19 cellular contexts compared by ENCODE assay signal in the genomic region with DNA sequence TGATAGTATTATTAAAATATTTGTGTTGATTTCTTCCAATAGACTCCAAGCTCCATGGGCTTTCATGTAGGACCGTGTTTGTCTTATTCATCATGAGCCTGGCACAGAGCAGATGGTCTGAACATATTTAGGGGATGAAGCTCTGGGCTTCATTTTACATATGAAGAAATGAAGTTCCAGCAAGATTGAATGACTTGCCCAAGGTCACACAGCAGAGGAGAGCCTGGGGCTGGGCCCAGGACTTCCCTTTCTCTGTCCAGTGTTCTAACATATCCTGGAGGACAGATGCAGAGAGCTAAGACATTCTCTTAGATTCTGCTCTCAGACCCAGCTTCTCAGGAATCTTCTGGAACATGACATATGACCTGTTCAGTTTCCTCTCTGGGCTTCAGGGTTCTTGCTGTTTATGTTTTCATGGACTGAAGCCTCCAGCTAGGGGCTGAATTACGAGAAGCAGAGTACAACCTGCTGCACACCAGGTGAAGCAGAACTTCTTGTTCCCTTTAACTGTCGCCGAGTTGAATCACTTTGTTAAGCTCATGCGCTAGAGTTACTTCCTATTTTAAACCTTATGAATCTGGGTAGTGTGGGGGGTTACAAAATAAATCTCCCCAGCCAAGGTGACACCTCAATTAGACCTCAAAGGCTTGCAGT. TPM values are rescaled to one million over a fixed set of nuclear protein-coding genes. Genes with fewer than 3 reads are reported as not detected.
DNase-seq lines count a peak whose midpoint lies in the region; ATAC-seq and TF ChIP-seq lines count a peak whose summit lies in the region.
"Had no signal": no experiment of that assay in that cellular context is flagged by ENCODE, and none has a peak within 500 bp of the region (broad histone marks: within the 10 kb centered on the region; RNA-seq: fewer than 3 reads in every experiment).

No MANE protein-coding gene starts in this region.

- no peak for TF ChIP-seq POLR2A in esophagus squamous epithelium (IDR thresholded peaks at IDR 0.05)

- DNase-seq in NOMO-1 treated with dmso at 0.1 percent for 144 hours (lab: John Stamatoyannopoulos, UW; ENCODE audit: unreplicated experiment), result peak; percentile 55
- DNase-seq in choroid plexus epithelial cell (ENCODE audit: low read depth), result peak; percentile 71
- peak; percentile 18 for DNase-seq in kidney tubule cell (ENCODE audit: low spot score)
- DNase-seq in smooth muscle cell (lab: John Stamatoyannopoulos, UW; ENCODE audit: unreplicated experiment), result no peak
- no peak for DNase-seq in esophagus squamous epithelium (lab: John Stamatoyannopoulos, UW)
- DNase-seq: AML-193, endodermal cell, left colon, MM.1S, mucosa of descending colon, NCI-H2081, NCI-H510A treated with DMSO at 0.1 percent for 48 hours, T-helper 9 cell had no signal

- H3K27me3 ChIP-seq in smooth muscle cell (ENCODE audit: low read depth), result no peaks in the 10 kb centered on the region
- no peaks in the 10 kb centered on the region for H3K27me3 ChIP-seq in esophagus squamous epithelium
- H3K27me3 ChIP-seq: SJSA1 had no signal

- ATAC-seq in HG02610 (IDR thresholded peaks at IDR 0.05; ENCODE audit: unreplicated experiment), result no peak
- ATAC-seq in GM18519 (IDR thresholded peaks at IDR 0.05; ENCODE audit: low FRiP score, unreplicated experiment), result no peak
- no peak for ATAC-seq in HG03571 (IDR thresholded peaks at IDR 0.05; ENCODE audit: unreplicated experiment)
- ATAC-seq: activated CD4-positive, CD25-positive, alpha-beta regulatory T cell treated with anti-CD3 and anti-CD28 coated beads, Interleukin-2, amount 50 U/mL, for 24 hours; HepG2 had no signal

- no peaks in the 10 kb centered on the region for H4K20me1 ChIP-seq in smooth muscle cell (ENCODE audit: low read depth)

- H3K4me1 ChIP-seq in smooth muscle cell (ENCODE audit: low read depth) (no peaks in the 10 kb centered on the region), esophagus squamous epithelium (no peaks in the 10 kb centered on the region)

- peak overlapping the region; percentile 73 for H3K27ac ChIP-seq in smooth muscle cell (ENCODE audit: low read depth)
- H3K27ac ChIP-seq in esophagus squamous epithelium, result no peak overlapping the region
- H3K27ac ChIP-seq: SJSA1 had no signal

- H3K4me3 ChIP-seq in choroid plexus epithelial cell (ENCODE audit: low read depth, low read length) (no peak overlapping the region), smooth muscle cell (no peak overlapping the region), esophagus squamous epithelium (no peak overlapping the region)
- H3K4me3 ChIP-seq: mucosa of descending colon, SJSA1 had no signal

- WGBS in smooth muscle cell (ENCODE audit: low lambda C conversion rate), result 84% methylated on average over 5 of the region's 5 CpGs
- 45 to 64% methylated on average over 5 of the region's 5 CpGs for WGBS in esophagus squamous epithelium, 2 donors

- no peak overlapping the region for H2AFZ ChIP-seq in smooth muscle cell (ENCODE audit: low read depth)

- H3F3A ChIP-seq in smooth muscle cell (ENCODE audit: low read depth), result no peaks in the 10 kb centered on the region

- no peaks in the 10 kb centered on the region for H3K36me3 ChIP-seq in smooth muscle cell (ENCODE audit: low read depth)
- no peaks in the 10 kb centered on the region for H3K36me3 ChIP-seq in esophagus squamous epithelium
- H3K36me3 ChIP-seq: SJSA1 had no signal

- no peaks in the 10 kb centered on the region for H3K79me2 ChIP-seq in smooth muscle cell (ENCODE audit: low read depth)

- H3K9me3 ChIP-seq in smooth muscle cell (replicated peaks; ENCODE audit: low read depth), result no peaks in the 10 kb centered on the region
- H3K9me3 ChIP-seq in esophagus squamous epithelium, result no peaks in the 10 kb centered on the region
- H3K9me3 ChIP-seq: mucosa of descending colon, SJSA1 had no signal

- peak overlapping the region; percentile 29 for H3K9ac ChIP-seq in smooth muscle cell (ENCODE audit: low read depth)

- peak overlapping the region; percentile 61 for H3K4me2 ChIP-seq in smooth muscle cell

- TF ChIP-seq CTCF in choroid plexus epithelial cell (conservative IDR thresholded peaks at IDR 0.05; ENCODE audit: low read depth, low read length) (no peak), smooth muscle cell (IDR thresholded peaks at IDR 0.05; ENCODE audit: borderline replicate concordance, insufficient read depth, poor library complexity, severe bottlenecking) (no peak), esophagus squamous epithelium (IDR thresholded peaks at IDR 0.05) (no peak)

- intact Hi-C loops in esophagus squamous epithelium (cut with DNase I), result no loop called here

RNA-seq across cellular contexts. Expression of gene GPRC5B, which starts 53.6 kb away (rescaled TPM):
- total RNA-seq in smooth muscle cell (7.8 and 15.6 TPM in 2 replicates), esophagus squamous epithelium (10 to 100 TPM in 2 of 4 donors, 1 to 10 TPM in 2; 1.9 to 26.1 (median 8.4) TPM)
- polyA plus RNA-seq in smooth muscle cell, result 18.9 and 25.7 TPM in 2 replicates

Comparison
In these comparisons a context has a peak if more than half of its experiments do, and no peak if none do; other contexts are left out.
1. DNase-seq: peak in NOMO-1 treated with dmso at 0.1 percent for 144 hours (single experiment), choroid plexus epithelial cell (single experiment) and kidney tubule cell (single experiment); none in smooth muscle cell (single experiment) and esophagus squamous epithelium (single experiment).